Comparison of ENCODE assay signal across 28 cellular contexts in the genomic region with DNA sequence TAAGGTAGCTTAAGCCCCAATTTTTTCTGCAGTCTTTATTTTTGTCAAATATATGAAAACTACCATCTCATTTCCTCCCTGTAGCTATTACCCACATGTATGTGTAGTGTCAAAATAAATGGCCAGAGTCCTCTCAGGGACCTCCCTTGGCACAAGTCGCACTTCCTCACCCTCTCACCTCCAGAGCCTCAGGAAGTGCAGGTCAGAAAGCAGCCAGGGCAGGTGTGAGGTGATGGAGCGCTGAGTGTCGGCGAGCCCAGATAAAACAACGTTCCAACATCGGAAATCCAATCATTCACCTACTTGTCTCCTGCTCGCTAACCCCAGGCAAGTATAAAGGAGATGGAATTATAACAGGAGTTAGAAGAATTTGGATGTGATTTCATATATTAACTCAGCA.
"Had no signal": no experiment of that assay in that cellular context is flagged by ENCODE, and none has a peak within 500 bp of the region (broad histone marks: within the 10 kb centered on the region; RNA-seq: fewer than 3 reads in every experiment).

No MANE protein-coding gene starts in this region.

- H3K36me3 Mint-ChIP-seq: stimulated activated effector memory CD8-positive, alpha-beta T cell treated with anti-CD3 and anti-CD28 coated beads, Interleukin-12 subunit alpha, Interleukin-12 subunit beta, amount 100 ng/mL, for 72 hours; stimulated activated memory B cell treated with anti-CD40 and anti-IgM and Interleukin-4, amounts not matched to agents 10 μg/mL and 1 μg/mL and 100 μg/mL, for 72 hours; stimulated activated naive B cell treated with anti-CD40 and anti-IgM and Interleukin-4, amounts not matched to agents 10 μg/mL and 1 μg/mL and 100 μg/mL, for 72 hours; type B pancreatic cell had no signal

- H3K4me1 ChIP-seq: stomach, suprapubic skin, testis, thyroid gland, tibial nerve, transverse colon, upper lobe of left lung, upper lobe of right lung, uterus, vagina had no signal

- H3K4me1 Mint-ChIP-seq: stimulated activated effector memory CD8-positive, alpha-beta T cell treated with anti-CD3 and anti-CD28 coated beads, Interleukin-12 subunit alpha, Interleukin-12 subunit beta, amount 100 ng/mL, for 72 hours; stimulated activated memory B cell treated with anti-CD40 and anti-IgM and Interleukin-4, amounts not matched to agents 10 μg/mL and 1 μg/mL and 100 μg/mL, for 72 hours; stimulated activated naive B cell treated with anti-CD40 and anti-IgM and Interleukin-4, amounts not matched to agents 10 μg/mL and 1 μg/mL and 100 μg/mL, for 72 hours; stimulated activated naive CD8-positive, alpha-beta T cell treated with anti-CD3 and anti-CD28 coated beads, Interleukin-15, amount 100 ng/mL, for 72 hours had no signal

- H3K27ac Mint-ChIP-seq: stimulated activated effector memory CD8-positive, alpha-beta T cell treated with anti-CD3 and anti-CD28 coated beads, Interleukin-12 subunit alpha, Interleukin-12 subunit beta, amount 100 ng/mL, for 72 hours; stimulated activated memory B cell treated with anti-CD40 and anti-IgM and Interleukin-4, amounts not matched to agents 10 μg/mL and 1 μg/mL and 100 μg/mL, for 72 hours; stimulated activated naive B cell treated with anti-CD40 and anti-IgM and Interleukin-4, amounts not matched to agents 10 μg/mL and 1 μg/mL and 100 μg/mL, for 72 hours; stimulated activated naive CD8-positive, alpha-beta T cell treated with anti-CD3 and anti-CD28 coated beads, Interleukin-15, amount 100 ng/mL, for 72 hours; stimulated activated naive CD8-positive, alpha-beta T cell treated with anti-CD3 and anti-CD28 coated beads, Interleukin-15, Interleukin-2, amounts not matched to agents 100 ng/mL and 50 ng/mL, for 24 hours; type B pancreatic cell had no signal

- H3K27ac ChIP-seq: stomach, suprapubic skin, testis, thoracic aorta, thyroid gland, tibial artery, tibial nerve, transverse colon, upper lobe of left lung, upper lobe of right lung, uterus, vagina had no signal

- H3K27me3 Mint-ChIP-seq: stimulated activated memory B cell treated with anti-CD40 and anti-IgM and Interleukin-4, amounts not matched to agents 10 μg/mL and 1 μg/mL and 100 μg/mL, for 72 hours; stimulated activated naive B cell treated with anti-CD40 and anti-IgM and Interleukin-4, amounts not matched to agents 10 μg/mL and 1 μg/mL and 100 μg/mL, for 72 hours; stimulated activated naive CD8-positive, alpha-beta T cell treated with anti-CD3 and anti-CD28 coated beads, Interleukin-15, amount 100 ng/mL, for 72 hours; stimulated activated naive CD8-positive, alpha-beta T cell treated with anti-CD3 and anti-CD28 coated beads, Interleukin-15, Interleukin-2, amounts not matched to agents 100 ng/mL and 50 ng/mL, for 24 hours had no signal

- DNase-seq: stimulated activated CD4-positive, alpha-beta T cell treated with anti-CD3 and anti-CD28 coated beads, Interleukin-2, amount 100 ng/mL, for 48 hours; stimulated activated CD4-positive, alpha-beta T cell treated with anti-CD3 and anti-CD28 coated beads, Interleukin-4, amount 100 ng/mL, for 1 hour; stimulated activated CD4-positive, alpha-beta T cell treated with anti-CD3 and anti-CD28 coated beads, Interleukin-4, amount 100 ng/mL, for 24 hours; stimulated activated CD4-positive, alpha-beta T cell treated with anti-CD3 and anti-CD28 coated beads, Interleukin-4, amount 100 ng/mL, for 4 hours; stimulated activated CD8-positive, alpha-beta memory T cell treated with anti-CD3 and anti-CD28 coated beads, Interleukin-4, amount 100 ng/mL, for 48 hours; stimulated activated naive B cell treated with anti-CD40 and anti-IgM and Interleukin-4, amounts not matched to agents 10 μg/mL and 1 μg/mL and 100 μg/mL, for 72 hours; stimulated activated naive CD4-positive, alpha-beta T cell; stimulated activated naive CD4-positive, alpha-beta T cell treated with Interleukin-2 at 50 U/mL for 16 hours; stimulated activated naive CD8-positive, alpha-beta T cell treated with anti-CD3 and anti-CD28 coated beads, Interleukin-15, amount 100 ng/mL, for 72 hours; stimulated activated naive CD8-positive, alpha-beta T cell treated with anti-CD3 and anti-CD28 coated beads, Interleukin-15, Interleukin-2, amounts not matched to agents 100 U/mL and 50 U/mL, for 24 hours; stomach; substantia nigra; testis; tibial artery; transverse colon; trophoblast cell; upper lobe of left lung; upper lobe of right lung; uterus had no signal

- H3K27me3 ChIP-seq: testis, thyroid gland, tibial artery, tibial nerve, upper lobe of left lung, upper lobe of right lung, uterus, vagina had no signal

- H3K4me3 ChIP-seq: stomach, suprapubic skin, testis, thoracic aorta, thyroid gland, tibial artery, tibial nerve, transverse colon, upper lobe of left lung, upper lobe of right lung, uterus, vagina had no signal

- H3K9me3 ChIP-seq: stomach, suprapubic skin, testis, thoracic aorta, thyroid gland, tibial artery, tibial nerve, transverse colon, upper lobe of left lung, upper lobe of right lung, uterus, vagina had no signal

- ATAC-seq: stimulated activated effector memory CD8-positive, alpha-beta T cell treated with anti-CD3 and anti-CD28 coated beads, Interleukin-12 subunit alpha, Interleukin-12 subunit beta, amount 100 ng/mL, for 72 hours; stimulated activated memory B cell treated with anti-CD40 and anti-IgM and Interleukin-4, amounts not matched to agents 10 μg/mL and 1 μg/mL and 100 μg/mL, for 72 hours; stimulated activated naive B cell treated with anti-CD40 and anti-IgM and Interleukin-4, amounts not matched to agents 10 μg/mL and 1 μg/mL and 100 μg/mL, for 72 hours; stimulated activated naive CD8-positive, alpha-beta T cell treated with anti-CD3 and anti-CD28 coated beads, Interleukin-15, amount 100 ng/mL, for 72 hours; stimulated activated naive CD8-positive, alpha-beta T cell treated with anti-CD3 and anti-CD28 coated beads, Interleukin-15, Interleukin-2, amounts not matched to agents 100 U/mL and 50 U/mL, for 24 hours; upper lobe of right lung had no signal

- H3K36me3 ChIP-seq: stomach, suprapubic skin, thoracic aorta, thyroid gland, tibial nerve, transverse colon, upper lobe of left lung, upper lobe of right lung, uterus, vagina had no signal

- H3K9me3 Mint-ChIP-seq: stimulated activated effector memory CD8-positive, alpha-beta T cell treated with anti-CD3 and anti-CD28 coated beads, Interleukin-12 subunit alpha, Interleukin-12 subunit beta, amount 100 ng/mL, for 72 hours; stimulated activated memory B cell treated with anti-CD40 and anti-IgM and Interleukin-4, amounts not matched to agents 10 μg/mL and 1 μg/mL and 100 μg/mL, for 72 hours; stimulated activated naive B cell treated with anti-CD40 and anti-IgM and Interleukin-4, amounts not matched to agents 10 μg/mL and 1 μg/mL and 100 μg/mL, for 72 hours; stimulated activated naive CD8-positive, alpha-beta T cell treated with anti-CD3 and anti-CD28 coated beads, Interleukin-15, amount 100 ng/mL, for 72 hours; stimulated activated naive CD8-positive, alpha-beta T cell treated with anti-CD3 and anti-CD28 coated beads, Interleukin-15, Interleukin-2, amounts not matched to agents 100 ng/mL and 50 ng/mL, for 24 hours; type B pancreatic cell had no signal

- H3K4me3 Mint-ChIP-seq: stimulated activated effector memory CD8-positive, alpha-beta T cell treated with anti-CD3 and anti-CD28 coated beads, Interleukin-12 subunit alpha, Interleukin-12 subunit beta, amount 100 ng/mL, for 72 hours; stimulated activated memory B cell treated with anti-CD40 and anti-IgM and Interleukin-4, amounts not matched to agents 10 μg/mL and 1 μg/mL and 100 μg/mL, for 72 hours; stimulated activated naive B cell treated with anti-CD40 and anti-IgM and Interleukin-4, amounts not matched to agents 10 μg/mL and 1 μg/mL and 100 μg/mL, for 72 hours; stimulated activated naive CD8-positive, alpha-beta T cell treated with anti-CD3 and anti-CD28 coated beads, Interleukin-15, amount 100 ng/mL, for 72 hours; stimulated activated naive CD8-positive, alpha-beta T cell treated with anti-CD3 and anti-CD28 coated beads, Interleukin-15, Interleukin-2, amounts not matched to agents 100 ng/mL and 50 ng/mL, for 24 hours; type B pancreatic cell had no signal
